ENCODE assay signal across 25 cellular contexts in genomic region chr4:42561031-42561430, GRCh38.
"Had no signal": no experiment of that assay in that cellular context is flagged by ENCODE, and none has a peak within 500 bp of the region (broad histone marks: within the 10 kb centered on the region; RNA-seq: fewer than 3 reads in every experiment).

No MANE protein-coding gene starts in this region.

- H3K9me3 ChIP-seq: stomach, suprapubic skin, testis, thoracic aorta, thyroid gland, tibial artery, tibial nerve, transverse colon, upper lobe of left lung, uterus, vagina had no signal

- H3K4me3 ChIP-seq: stomach, suprapubic skin, testis, thoracic aorta, thyroid gland, tibial artery, tibial nerve, transverse colon, upper lobe of left lung, uterus, vagina had no signal

- DNase-seq: stimulated activated CD4-positive, alpha-beta T cell treated with anti-CD3 and anti-CD28 coated beads, Interleukin-1b, Interleukin-23, amount 100 ng/mL, for 48 hours; stimulated activated CD4-positive, alpha-beta T cell treated with anti-CD3 and anti-CD28 coated beads, Interleukin-2, amount 100 ng/mL, for 24 hours; stimulated activated CD4-positive, alpha-beta T cell treated with anti-CD3 and anti-CD28 coated beads, Interleukin-2, amount 100 ng/mL, for 48 hours; stimulated activated CD4-positive, alpha-beta T cell treated with anti-CD3 and anti-CD28 coated beads, Interleukin-4, amount 100 ng/mL, for 1 hour; stimulated activated CD4-positive, alpha-beta T cell treated with anti-CD3 and anti-CD28 coated beads, Interleukin-4, amount 100 ng/mL, for 24 hours; stimulated activated CD8-positive, alpha-beta memory T cell treated with anti-CD3 and anti-CD28 coated beads, Interleukin-4, amount 100 ng/mL, for 48 hours; stimulated activated naive B cell treated with anti-CD40 and anti-IgM and Interleukin-4, amounts not matched to agents 10 μg/mL and 1 μg/mL and 100 μg/mL, for 72 hours; stimulated activated naive CD4-positive, alpha-beta T cell; stimulated activated naive CD4-positive, alpha-beta T cell treated with Interleukin-2 at 50 U/mL for 16 hours; stimulated activated naive CD8-positive, alpha-beta T cell treated with anti-CD3 and anti-CD28 coated beads, Interleukin-15, amount 100 ng/mL, for 72 hours; stimulated activated naive CD8-positive, alpha-beta T cell treated with anti-CD3 and anti-CD28 coated beads, Interleukin-15, Interleukin-2, amounts not matched to agents 100 U/mL and 50 U/mL, for 24 hours; stomach; substantia nigra; testis; thyroid gland; tibial artery; transverse colon; uterus had no signal

- H3K36me3 ChIP-seq: suprapubic skin, thoracic aorta, tibial artery, uterus, vagina had no signal

- H3K27me3 ChIP-seq: stomach, suprapubic skin, testis, thyroid gland, tibial artery, tibial nerve, transverse colon, upper lobe of left lung, uterus, vagina had no signal

- H3K27ac ChIP-seq: stomach, suprapubic skin, testis, thoracic aorta, tibial artery, tibial nerve, transverse colon, upper lobe of left lung, uterus, vagina had no signal

- ATAC-seq: stimulated activated effector memory CD8-positive, alpha-beta T cell treated with anti-CD3 and anti-CD28 coated beads, Interleukin-12 subunit alpha, Interleukin-12 subunit beta, amount 100 ng/mL, for 72 hours; stimulated activated memory B cell treated with anti-CD40 and anti-IgM and Interleukin-4, amounts not matched to agents 10 μg/mL and 1 μg/mL and 100 μg/mL, for 72 hours; stimulated activated naive B cell treated with anti-CD40 and anti-IgM and Interleukin-4, amounts not matched to agents 10 μg/mL and 1 μg/mL and 100 μg/mL, for 72 hours; stimulated activated naive CD8-positive, alpha-beta T cell treated with anti-CD3 and anti-CD28 coated beads, Interleukin-15, amount 100 ng/mL, for 72 hours; stimulated activated naive CD8-positive, alpha-beta T cell treated with anti-CD3 and anti-CD28 coated beads, Interleukin-15, Interleukin-2, amounts not matched to agents 100 U/mL and 50 U/mL, for 24 hours had no signal

- H3K4me1 ChIP-seq: stomach, suprapubic skin, testis, tibial artery, transverse colon, uterus, vagina had no signal
